Comparison of ENCODE assay signal across 17 cellular contexts in the genomic region with DNA sequence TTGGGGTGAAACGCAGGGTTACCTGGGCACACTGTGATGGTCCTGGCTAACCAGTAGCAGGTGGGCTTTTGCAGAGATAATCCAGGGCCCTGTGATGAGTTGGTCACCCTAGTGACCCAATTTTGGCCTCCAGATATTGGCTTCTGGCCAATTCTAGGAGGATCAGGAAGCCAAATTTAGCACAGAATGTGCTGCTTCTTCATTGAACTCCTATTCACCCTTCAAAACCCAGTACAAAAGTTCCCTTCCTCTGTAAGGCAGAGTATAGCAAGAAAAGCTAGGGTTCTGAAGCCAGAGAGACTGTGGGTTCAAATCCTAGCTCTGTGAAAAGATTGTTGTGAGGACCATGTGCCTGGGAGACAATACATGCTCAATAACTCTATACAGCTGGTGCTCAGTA.
"Had no signal": no experiment of that assay in that cellular context is flagged by ENCODE, and none has a peak within 500 bp of the region (broad histone marks: within the 10 kb centered on the region; RNA-seq: fewer than 3 reads in every experiment).

No MANE protein-coding gene starts in this region.

- H3K27me3 ChIP-seq: esophagus squamous epithelium, suprapubic skin had no signal

- H3K9me3 ChIP-seq: esophagus squamous epithelium, suprapubic skin had no signal

- H2AFZ ChIP-seq: parathyroid adenoma had no signal

- H3K4me3 ChIP-seq: esophagus squamous epithelium, suprapubic skin had no signal

- H3K27ac ChIP-seq: parathyroid adenoma, suprapubic skin had no signal

- H3K36me3 ChIP-seq: esophagus squamous epithelium, suprapubic skin had no signal

- H3K9ac ChIP-seq: parathyroid adenoma had no signal

- ATAC-seq: activated T-cell treated with anti-CD3 and anti-CD28 coated beads, Interleukin-2, amount 50 U/mL, for 72 hours; natural killer cell; stimulated activated naive CD8-positive, alpha-beta T cell treated with anti-CD3 and anti-CD28 coated beads, Interleukin-15, Interleukin-2, amounts not matched to agents 100 U/mL and 50 U/mL, for 24 hours had no signal

- DNase-seq: activated CD4-positive, CD25-positive, alpha-beta regulatory T cell; activated CD8-positive, alpha-beta memory T cell treated with anti-CD3 and anti-CD28 coated beads for 24 hours; activated effector memory CD4-positive, alpha-beta T cell treated with anti-CD3 and anti-CD28 coated beads, Interleukin-2, amount 50 U/mL, for 16 hours; activated naive CD4-positive, alpha-beta T cell treated with anti-CD3 and anti-CD28 coated beads, Interleukin-2, amount 50 U/mL, for 16 hours; activated T-cell treated with anti-CD3 and anti-CD28 coated beads, Interleukin-2, amount 50 U/mL, for 72 hours; aorta; cerebellar nuclear complex; cortex of kidney; effector CD4-positive, alpha-beta T cell; esophagus squamous epithelium; natural killer cell; stimulated activated CD4-positive, alpha-beta T cell treated with anti-CD3 and anti-CD28 coated beads, Interleukin-2, amount 100 ng/mL, for 24 hours; stimulated activated naive CD8-positive, alpha-beta T cell treated with anti-CD3 and anti-CD28 coated beads, Interleukin-15, Interleukin-2, amounts not matched to agents 100 U/mL and 50 U/mL, for 24 hours; T1000; trophoblast cell had no signal
